1 cellular context compared by ENCODE assay signal in genomic region chr2:105861198-105861597, GRCh38.
TF ChIP-seq lines count a peak whose summit lies in the region.

No MANE protein-coding gene starts in this region.

TF ChIP-seq in GM23338, 12 proteins besides CTCF, POLR2A, EP300 and RAD21 (continued from another document):
- TF ChIP-seq ZNF462 (CRISPR knock-in tag; IDR thresholded peaks at IDR 0.05) (no peak), EZH2phosphoT487 (IDR thresholded peaks at IDR 0.05; ENCODE audit: unreplicated experiment) (no peak), STAT1 (IDR thresholded peaks at IDR 0.05; ENCODE audit: unreplicated experiment) (no peak), ZNF114 (CRISPR knock-in tag; IDR thresholded peaks at IDR 0.05) (no peak), NANOG (IDR thresholded peaks at IDR 0.05; ENCODE audit: borderline replicate concordance) (no peak), CREB1 (CRISPR knock-in tag; IDR thresholded peaks at IDR 0.05; ENCODE audit: low read depth) (no peak)
- TF ChIP-seq, protein P1, sequence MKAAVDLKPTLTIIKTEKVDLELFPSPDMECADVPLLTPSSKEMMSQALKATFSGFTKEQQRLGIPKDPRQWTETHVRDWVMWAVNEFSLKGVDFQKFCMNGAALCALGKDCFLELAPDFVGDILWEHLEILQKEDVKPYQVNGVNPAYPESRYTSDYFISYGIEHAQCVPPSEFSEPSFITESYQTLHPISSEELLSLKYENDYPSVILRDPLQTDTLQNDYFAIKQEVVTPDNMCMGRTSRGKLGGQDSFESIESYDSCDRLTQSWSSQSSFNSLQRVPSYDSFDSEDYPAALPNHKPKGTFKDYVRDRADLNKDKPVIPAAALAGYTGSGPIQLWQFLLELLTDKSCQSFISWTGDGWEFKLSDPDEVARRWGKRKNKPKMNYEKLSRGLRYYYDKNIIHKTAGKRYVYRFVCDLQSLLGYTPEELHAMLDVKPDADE (IDR thresholded peaks at IDR 0.05) = no peak
